ENCODE assay signal across 8 cellular contexts in genomic region chr17:45948881-45949624, GRCh38. TPM values are rescaled to one million over a fixed set of nuclear protein-coding genes. Genes with fewer than 3 reads are reported as not detected.
DNase-seq lines count a peak whose midpoint lies in the region; TF ChIP-seq lines count a peak whose summit lies in the region.

No MANE protein-coding gene starts in this region.

- H2AFZ ChIP-seq in SU-DHL-6 (ENCODE audit: low read depth, low read length, severe bottlenecking) (peak overlapping the region; percentile 58), trophoblast cell (ENCODE audit: insufficient read depth, low read length, poor library complexity) (no peak overlapping the region)

- H3K9me3 Mint-ChIP-seq in HFFc6, result no peaks in the 10 kb centered on the region

- peak overlapping the region; percentile 40 for H3K4me2 ChIP-seq in SU-DHL-6 (ENCODE audit: low read depth, low read length, poor library complexity, severe bottlenecking)
- peak overlapping the region; percentile 41 for H3K4me2 ChIP-seq in trophoblast cell (ENCODE audit: low read length)

- H4K12ac ChIP-seq in trophoblast cell (ENCODE audit: low read depth, low read length), result no peak overlapping the region

- no peak overlapping the region for H3K4ac ChIP-seq in trophoblast cell (ENCODE audit: low read depth, low read length)

- peaks cover 10% of the 10 kb centered on the region for H3K4me1 Mint-ChIP-seq in HFFc6 (ENCODE audit: low read depth)

- H3K27ac ChIP-seq in SU-DHL-6 (ENCODE audit: low read depth, low read length) (no peak overlapping the region), trophoblast cell (ENCODE audit: low read depth, low read length) (peak overlapping the region; percentile 85), transverse colon (peak overlapping the region in 1 of 4 donors; percentile 18)

- TF ChIP-seq POLR2A in transverse colon (IDR thresholded peaks at IDR 0.05), result no peak

- TF ChIP-seq CTCF in HFFc6 (IDR thresholded peaks at IDR 0.05) (peak; percentile 82), SU-DHL-6 (IDR thresholded peaks at IDR 0.05; ENCODE audit: insufficient read depth, low read length, poor library complexity, severe bottlenecking) (peak; percentile 83), transverse colon (IDR thresholded peaks at IDR 0.05) (peak; percentile 52 to 78 (median 69))

- peak overlapping the region; percentile 14; the same call in 1 of the 2 replicates for H3K9ac ChIP-seq in SU-DHL-6 (ENCODE audit: low read length)
- no peak overlapping the region for H3K9ac ChIP-seq in trophoblast cell (ENCODE audit: low read length)

- peaks cover 12% of the 10 kb centered on the region for H3K79me1 ChIP-seq in trophoblast cell (ENCODE audit: low read length)

- no peak overlapping the region for H3K18ac ChIP-seq in trophoblast cell (ENCODE audit: low read length)

- H3K27me3 ChIP-seq in SU-DHL-6 (ENCODE audit: low read length) (no peaks in the 10 kb centered on the region), trophoblast cell (ENCODE audit: insufficient read depth, low read length) (no peaks in the 10 kb centered on the region), transverse colon (peaks cover 39% of the 10 kb centered on the region)

- WGBS in trophoblast cell (ENCODE audit: extremely low coverage, insufficient coverage, insufficient read length), result no CpG with 5 or more reads among the region's 34 CpGs
- 4 to 14% methylated on average over 4 to 28 of the region's 34 CpGs for WGBS in transverse colon (ENCODE audit: low coverage in 1 of 2), 2 donors

- H3K79me2 ChIP-seq in SU-DHL-6 (ENCODE audit: insufficient read depth, low read length), result no peaks in the 10 kb centered on the region
- no peaks in the 10 kb centered on the region for H3K79me2 ChIP-seq in trophoblast cell (ENCODE audit: control insufficient read depth, insufficient read depth, low read length, poor library complexity)

- DNase-seq in AML-193 (lab: John Stamatoyannopoulos, UW), result peak; percentile 37 to 58
- DNase-seq in HFFc6, result peak; percentile 48
- peak; percentile 20 for DNase-seq in activated naive CD8-positive, alpha-beta T cell treated with anti-CD3 and anti-CD28 coated beads, Interleukin-2, amount 50 U/mL, for 16 hours (ENCODE audit: low read depth, low spot score)
- peak; percentile 84 for DNase-seq in cardiac septum (ENCODE audit: low spot score)
- DNase-seq in trophoblast cell, result peak; percentile 75 to 82
- DNase-seq in transverse colon, result peak; percentile 76
- DNase-seq in DMS114 treated with DMSO at 0.1 percent for 48 hours (lab: John Stamatoyannopoulos, UW; ENCODE audit: unreplicated experiment), result no peak

- H3K27ac Mint-ChIP-seq in HFFc6, result peak overlapping the region; percentile 64

- H3K27me3 Mint-ChIP-seq in HFFc6 (ENCODE audit: insufficient read depth), result peaks cover 48% of the 10 kb centered on the region

- H4K91ac ChIP-seq in trophoblast cell (ENCODE audit: low read depth, low read length), result peak overlapping the region; percentile 76

- in situ Hi-C loops in transverse colon (cut with MboI; ENCODE audit: low pct_ligation_motif_present in 1 of 4, low pct_unique_long_range_greater_than_20kb in 1 of 4, low sequenced_read_pairs in 3 of 4), result no loop called here

- H3K4me1 ChIP-seq in trophoblast cell (ENCODE audit: control insufficient read depth in 1 of 2, insufficient read depth in 2 of 2, low read length in 2 of 2) (peaks cover 7 to 15% of the 10 kb centered on the region in 2 experiments), transverse colon (peaks cover 4 to 14% (median 6%) of the 10 kb centered on the region in 4 donors)

- intact Hi-C loops in cardiac septum (cut with DNase I), result no loop called here
- intact Hi-C loops in transverse colon (cut with DNase I; ENCODE audit: low total_unique reads), result no loop called here

- no peaks in the 10 kb centered on the region for H3K36me3 ChIP-seq in SU-DHL-6 (ENCODE audit: low read length)
- H3K36me3 ChIP-seq in trophoblast cell (ENCODE audit: control insufficient read depth in 1 of 2, insufficient read depth in 2 of 2, low read length in 2 of 2), result no peaks in the 10 kb centered on the region
- H3K36me3 ChIP-seq in transverse colon, result no peaks in the 10 kb centered on the region

- H2BK12ac ChIP-seq in trophoblast cell (ENCODE audit: low read length), result peak overlapping the region; percentile 74

- peak overlapping the region; percentile 62 for H4K8ac ChIP-seq in trophoblast cell (ENCODE audit: low read depth, low read length)

- H2AK5ac ChIP-seq in trophoblast cell (ENCODE audit: low read length), result no peak overlapping the region

- H2BK5ac ChIP-seq in trophoblast cell (ENCODE audit: low read depth, low read length, poor library complexity), result peak overlapping the region; percentile 87

- H3K9me3 ChIP-seq in SU-DHL-6 (ENCODE audit: insufficient read depth, low read length), result no peaks in the 10 kb centered on the region
- peaks cover 2% of the 10 kb centered on the region for H3K9me3 ChIP-seq in trophoblast cell (ENCODE audit: insufficient read depth, low read depth, low read length)
- no peaks in the 10 kb centered on the region for H3K9me3 ChIP-seq in transverse colon

- H3K23ac ChIP-seq in trophoblast cell (ENCODE audit: low read length), result no peak overlapping the region

- no peaks in the 10 kb centered on the region for H4K20me1 ChIP-seq in SU-DHL-6 (ENCODE audit: low read depth, low read length)

- no peaks in the 10 kb centered on the region for H3K36me3 Mint-ChIP-seq in HFFc6 (ENCODE audit: low read depth)

- no peaks in the 10 kb centered on the region for H3K9me2 ChIP-seq in SU-DHL-6 (replicated peaks; ENCODE audit: insufficient read depth, low read length)

- peak overlapping the region; percentile 68 for H2BK120ac ChIP-seq in trophoblast cell (ENCODE audit: insufficient read depth, low read length, poor library complexity)

- H3K14ac ChIP-seq in trophoblast cell (ENCODE audit: low read length), result peak overlapping the region; percentile 33

- peak overlapping the region; percentile 67 for H3K4me3 Mint-ChIP-seq in HFFc6

- H3K4me3 ChIP-seq in SU-DHL-6 (ENCODE audit: insufficient read depth, low read length, poor library complexity, severe bottlenecking) (no peak overlapping the region), trophoblast cell (ENCODE audit: low read depth, low read length) (no peak overlapping the region), transverse colon (peak overlapping the region in 1 of 4 donors; percentile 45)

- no peak for TF ChIP-seq EP300 in transverse colon (IDR thresholded peaks at IDR 0.05; ENCODE audit: low read depth)

- H3F3A ChIP-seq in SU-DHL-6 (ENCODE audit: insufficient read depth), result no peaks in the 10 kb centered on the region

RNA-seq across cellular contexts. Expression of gene STH, which starts 50.0 kb away (rescaled TPM):
- not detected for total RNA-seq in HFFc6 (2021; fragmentation: NEBNext Ultra II Directional; extraction: Animal tissue kit (Norgen Biotek cat#: 25700))
- not detected for total RNA-seq in cardiac septum
- polyA plus RNA-seq in trophoblast cell (2013), result not detected in 2 replicates
- total RNA-seq in transverse colon, result not detected

RNA-seq across cellular contexts. Expression of gene MAPT, which starts 54.7 kb away (rescaled TPM):
- under 1 TPM; 0.11 to 0.43 (median 0.26) TPM for total RNA-seq in HFFc6 (2021; fragmentation: NEBNext Ultra II Directional; extraction: Animal tissue kit (Norgen Biotek cat#: 25700))
- 44.4 TPM for total RNA-seq in cardiac septum
- polyA plus RNA-seq in trophoblast cell (2013), result 5.3 and 5.4 TPM in 2 replicates
- 1 to 10 TPM; 1.7 to 2.3 (median 1.8) TPM for total RNA-seq in transverse colon

Comparison
In these comparisons a context has a peak if more than half of its experiments do, and no peak if none do; other contexts are left out.
1. RNA of gene MAPT, which starts 54.7 kb away (total RNA-seq): 44.4 TPM in cardiac septum (single experiment); 1.7 to 2.3 TPM in transverse colon and 0.11 to 0.43 TPM in HFFc6; every median in the first group is over 10 times any median in the second.
2. Peak in every context shown above with its lines, with median percentiles within 50 percentile points of each other: CTCF ChIP-seq.